Comparison of ENCODE assay signal across 24 cellular contexts in genomic region chr18:36217348-36217747, GRCh38. TPM values are rescaled to one million over a fixed set of nuclear protein-coding genes. Genes with fewer than 3 reads are reported as not detected.
"Had no signal": no experiment of that assay in that cellular context is flagged by ENCODE, and none has a peak within 500 bp of the region (broad histone marks: within the 10 kb centered on the region; RNA-seq: fewer than 3 reads in every experiment).

No MANE protein-coding gene starts in this region.

- H2AFZ ChIP-seq: parathyroid adenoma had no signal

- H3K79me2 ChIP-seq: parathyroid adenoma had no signal

- H3K4me3 ChIP-seq: coronary artery, heart right ventricle, left ventricle myocardium inferior, lung, prostate gland, skin epidermis, stomach, thoracic aorta had no signal

- H3K9me3 ChIP-seq: heart right ventricle, left ventricle myocardium inferior, prostate gland, stomach, thoracic aorta had no signal

- DNase-seq: effector CD4-positive, alpha-beta T cell; heart right ventricle; islet precursor cell; left ventricle myocardium inferior; mesenchymal stem cell; midbrain; naive thymus-derived CD4-positive, alpha-beta T cell; nephron progenitor cell; retina; stimulated activated CD4-positive, alpha-beta T cell treated with anti-CD3 and anti-CD28 coated beads, Interleukin-12 subunit alpha, Interleukin-12 subunit beta, amount 100 ng/mL, for 4 hours; stimulated activated naive CD4-positive, alpha-beta T cell; stomach; substantia nigra; trophoblast cell had no signal

- H3K27ac ChIP-seq: coronary artery, heart right ventricle, left ventricle myocardium inferior, parathyroid adenoma, prostate gland, skin epidermis, stomach, thoracic aorta had no signal

- ATAC-seq: esophagus mucosa; heart right ventricle; naive thymus-derived CD4-positive, alpha-beta T cell; sciatic nerve had no signal

- H3K27me3 ChIP-seq: heart right ventricle, stomach had no signal

- FAIRE-seq: endometrium, frontal cortex had no signal

- H3K4me1 ChIP-seq: parathyroid adenoma, prostate gland, stomach had no signal

- H3K36me3 ChIP-seq: heart right ventricle, left ventricle myocardium inferior, prostate gland, stomach, thoracic aorta had no signal

RNA-seq across cellular contexts. Expression of gene MOCOS, which starts 30.1 kb away (rescaled TPM):
- polyA plus RNA-seq: naive thymus-derived CD4-positive, alpha-beta T cell had no signal
